ENCODE assay signal across 25 cellular contexts in the genomic region with DNA sequence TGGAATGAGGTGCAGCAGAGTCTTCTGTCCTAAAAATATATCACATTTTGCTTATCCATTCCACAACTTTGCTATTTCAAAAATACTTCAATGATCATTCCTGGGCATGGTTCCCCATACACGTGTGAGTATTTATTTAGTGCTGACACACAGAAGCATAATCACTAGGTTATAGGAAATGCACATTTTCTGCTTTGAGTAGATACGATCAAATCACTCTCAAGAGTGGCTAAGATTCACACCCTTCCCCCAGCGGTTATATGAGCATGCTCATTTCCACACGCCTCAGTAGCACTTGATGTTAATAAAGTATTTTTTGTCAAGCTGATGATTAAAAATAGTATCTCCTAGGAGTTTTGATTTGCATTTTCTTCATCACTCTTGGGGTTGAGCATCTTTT.
"Had no signal": no experiment of that assay in that cellular context is flagged by ENCODE, and none has a peak within 500 bp of the region (broad histone marks: within the 10 kb centered on the region; RNA-seq: fewer than 3 reads in every experiment).

No MANE protein-coding gene starts in this region.

- H3K27ac ChIP-seq: foreskin keratinocyte, left ventricle myocardium inferior, sigmoid colon, transverse colon, VCaP had no signal

- ATAC-seq: activated CD8-positive, alpha-beta T cell treated with anti-CD3 and anti-CD28 coated beads, Interleukin-2, amount 10 ng/mL, durations not matched to agents 7 days and 5 days; foreskin keratinocyte; stimulated activated naive B cell treated with anti-CD40 and anti-IgM and Interleukin-4, amounts not matched to agents 10 μg/mL and 1 μg/mL and 100 μg/mL, for 72 hours had no signal

- H3K4me1 ChIP-seq: foreskin keratinocyte, left ventricle myocardium inferior, sigmoid colon, transverse colon had no signal

- H3K27ac Mint-ChIP-seq: activated CD4-positive, alpha-beta T cell treated with anti-CD3 and anti-CD28 coated beads, Interleukin-2, amount 10 ng/mL, durations not matched to agents 7 days and 5 days; activated CD8-positive, alpha-beta T cell treated with anti-CD3 and anti-CD28 coated beads, Interleukin-2, amount 10 ng/mL, durations not matched to agents 7 days and 5 days; activated naive CD8-positive, alpha-beta T cell treated with anti-CD3 and anti-CD28 coated beads for 36 hours; activated T-cell treated with anti-CD3 and anti-CD28 coated beads, Interleukin-2, amount 50 U/mL, for 24 hours; activated T-helper 2 cell treated with anti-CD3 and anti-CD28 coated beads, Interferon-gamma antibody, Interleukin-2, Interleukin-4, amounts not matched to agents 10 μg/mL and 5 μg/mL and 100 μg/mL, durations not matched to agents 14 hours and 24 hours and 36 hours; immature natural killer cell; mesothelial cell of epicardium; natural killer cell treated with Interleukin-12 subunit alpha and Interleukin-12 subunit beta and Interleukin-15 and Interleukin-18, amount 100 ng/mL, for 72 hours; progenitor cell of endocrine pancreas; stimulated activated naive B cell treated with anti-CD40 and anti-IgM and Interleukin-4, amounts not matched to agents 10 μg/mL and 1 μg/mL and 100 μg/mL, for 72 hours; T-helper 2 cell treated with Interferon-gamma antibody and Interleukin-4, amounts not matched to agents 5 μg/mL and 100 μg/mL, for 36 hours had no signal

- H3K4me3 Mint-ChIP-seq: activated CD4-positive, alpha-beta T cell treated with anti-CD3 and anti-CD28 coated beads, Interleukin-2, amount 10 ng/mL, durations not matched to agents 7 days and 5 days; activated CD8-positive, alpha-beta T cell treated with anti-CD3 and anti-CD28 coated beads, Interleukin-2, amount 10 ng/mL, durations not matched to agents 7 days and 5 days; activated naive CD8-positive, alpha-beta T cell treated with anti-CD3 and anti-CD28 coated beads for 36 hours; activated T-cell treated with anti-CD3 and anti-CD28 coated beads, Interleukin-2, amount 50 U/mL, for 24 hours; mesothelial cell of epicardium; natural killer cell treated with Interleukin-12 subunit alpha and Interleukin-12 subunit beta and Interleukin-15 and Interleukin-18, amount 100 ng/mL, for 72 hours; stimulated activated naive B cell treated with anti-CD40 and anti-IgM and Interleukin-4, amounts not matched to agents 10 μg/mL and 1 μg/mL and 100 μg/mL, for 72 hours; T-helper 2 cell treated with Interferon-gamma antibody and Interleukin-4, amounts not matched to agents 5 μg/mL and 100 μg/mL, for 36 hours had no signal

- H3K9me3 ChIP-seq: left ventricle myocardium inferior, sigmoid colon, transverse colon had no signal

- H3K36me3 ChIP-seq: left ventricle myocardium inferior, sigmoid colon, transverse colon had no signal

- H3K4me1 Mint-ChIP-seq: mesothelial cell of epicardium; stimulated activated naive B cell treated with anti-CD40 and anti-IgM and Interleukin-4, amounts not matched to agents 10 μg/mL and 1 μg/mL and 100 μg/mL, for 72 hours had no signal

- DNase-seq: activated CD4-positive, alpha-beta T cell treated with anti-CD3 and anti-CD28 coated beads, Interleukin-2, amount 10 ng/mL, durations not matched to agents 7 days and 5 days; activated CD8-positive, alpha-beta T cell treated with anti-CD3 and anti-CD28 coated beads, Interleukin-2, amount 10 ng/mL, durations not matched to agents 7 days and 5 days; activated naive CD4-positive, alpha-beta T cell; activated naive CD8-positive, alpha-beta T cell treated with anti-CD3 and anti-CD28 coated beads for 36 hours; activated T-cell treated with anti-CD3 and anti-CD28 coated beads, Interleukin-2, amount 50 U/mL, for 24 hours; amniotic stem cell; cortex of kidney; effector CD4-positive, alpha-beta T cell; erythroblast; foreskin keratinocyte; kidney glomerular epithelial cell; left ventricle myocardium inferior; retina; sigmoid colon; stimulated activated CD4-positive, alpha-beta T cell treated with anti-CD3 and anti-CD28 coated beads, Interleukin-15, amount 100 ng/mL, for 24 hours; stimulated activated naive B cell treated with anti-CD40 and anti-IgM and Interleukin-4, amounts not matched to agents 10 μg/mL and 1 μg/mL and 100 μg/mL, for 72 hours; transverse colon had no signal

- H3K27me3 Mint-ChIP-seq: activated naive CD8-positive, alpha-beta T cell treated with anti-CD3 and anti-CD28 coated beads for 36 hours; activated T-cell treated with anti-CD3 and anti-CD28 coated beads, Interleukin-2, amount 50 U/mL, for 24 hours; natural killer cell treated with Interleukin-12 subunit alpha and Interleukin-12 subunit beta and Interleukin-15 and Interleukin-18, amount 100 ng/mL, for 72 hours; stimulated activated naive B cell treated with anti-CD40 and anti-IgM and Interleukin-4, amounts not matched to agents 10 μg/mL and 1 μg/mL and 100 μg/mL, for 72 hours had no signal

- H3K4me2 ChIP-seq: smooth muscle cell had no signal

- H3K4me3 ChIP-seq: left ventricle myocardium inferior, sigmoid colon, smooth muscle cell, transverse colon had no signal

- H3K36me3 Mint-ChIP-seq: activated naive CD8-positive, alpha-beta T cell treated with anti-CD3 and anti-CD28 coated beads for 36 hours; immature natural killer cell; mesothelial cell of epicardium; natural killer cell treated with Interleukin-12 subunit alpha and Interleukin-12 subunit beta and Interleukin-15 and Interleukin-18, amount 100 ng/mL, for 72 hours; stimulated activated naive B cell treated with anti-CD40 and anti-IgM and Interleukin-4, amounts not matched to agents 10 μg/mL and 1 μg/mL and 100 μg/mL, for 72 hours had no signal

- H3K9me3 Mint-ChIP-seq: activated CD4-positive, alpha-beta T cell treated with anti-CD3 and anti-CD28 coated beads, Interleukin-2, amount 10 ng/mL, durations not matched to agents 7 days and 5 days; activated naive CD8-positive, alpha-beta T cell treated with anti-CD3 and anti-CD28 coated beads for 36 hours; activated T-cell treated with anti-CD3 and anti-CD28 coated beads, Interleukin-2, amount 50 U/mL, for 24 hours; activated T-helper 2 cell treated with anti-CD3 and anti-CD28 coated beads, Interferon-gamma antibody, Interleukin-2, Interleukin-4, amounts not matched to agents 10 μg/mL and 5 μg/mL and 100 μg/mL, durations not matched to agents 14 hours and 24 hours and 36 hours; mesothelial cell of epicardium; natural killer cell treated with Interleukin-12 subunit alpha and Interleukin-12 subunit beta and Interleukin-15 and Interleukin-18, amount 100 ng/mL, for 72 hours; stimulated activated naive B cell treated with anti-CD40 and anti-IgM and Interleukin-4, amounts not matched to agents 10 μg/mL and 1 μg/mL and 100 μg/mL, for 72 hours; T-helper 2 cell treated with Interferon-gamma antibody and Interleukin-4, amounts not matched to agents 5 μg/mL and 100 μg/mL, for 36 hours had no signal
